8 cellular contexts compared by ENCODE assay signal in the genomic region with DNA sequence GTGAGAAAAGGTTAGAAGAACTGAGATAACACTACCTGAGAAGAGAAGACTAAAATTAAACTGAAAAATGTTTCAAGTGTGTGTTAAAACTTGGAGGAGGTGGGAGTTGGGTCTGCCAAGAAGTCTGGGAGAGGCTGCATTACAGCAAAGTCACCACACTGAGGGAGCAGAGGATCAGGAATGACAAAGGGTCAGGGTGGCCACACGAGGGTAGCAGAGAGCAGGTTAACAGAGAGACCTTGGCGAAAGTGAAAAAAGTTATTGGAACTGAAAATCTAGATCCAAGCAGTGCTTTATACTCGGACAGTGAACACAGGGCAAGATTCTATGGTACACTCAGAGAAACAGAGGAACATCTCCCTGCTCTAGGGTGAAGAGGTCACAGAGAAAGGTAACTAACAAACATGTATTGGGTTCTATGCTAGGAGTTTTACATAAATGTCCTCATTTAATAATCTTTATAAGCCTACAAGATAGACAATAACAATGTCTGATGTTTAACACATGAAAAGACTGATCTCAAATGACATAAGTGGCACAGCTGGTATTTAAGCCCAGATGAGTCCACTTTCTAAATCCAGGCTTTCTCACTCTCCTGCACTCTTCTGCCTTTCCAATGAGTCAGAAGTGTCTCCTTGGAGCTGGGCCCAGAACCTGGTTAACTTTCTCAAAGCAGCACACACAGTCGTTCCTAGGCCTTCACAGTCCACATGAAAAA. TPM values are rescaled to one million over a fixed set of nuclear protein-coding genes. Genes with fewer than 3 reads are reported as not detected.
DNase-seq lines count a peak whose midpoint lies in the region; ATAC-seq and TF ChIP-seq lines count a peak whose summit lies in the region.

No MANE protein-coding gene starts in this region.

- H3K27ac Mint-ChIP-seq in CD8-positive, alpha-beta T cell = no peak overlapping the region
- no peak overlapping the region for H3K27ac Mint-ChIP-seq in activated CD4-positive, alpha-beta T cell treated with anti-CD3 and anti-CD28 coated beads, Interleukin-2, amount 10 ng/mL, durations not matched to agents 7 days and 5 days

- no peaks in the 10 kb centered on the region for H3K36me3 ChIP-seq in CD8-positive, alpha-beta T cell (ENCODE audit: insufficient read depth, low read length)

- peaks cover 2% of the 10 kb centered on the region for H3K4me1 Mint-ChIP-seq in CD8-positive, alpha-beta T cell (ENCODE audit: low read depth)
- H3K4me1 Mint-ChIP-seq in activated CD4-positive, alpha-beta T cell treated with anti-CD3 and anti-CD28 coated beads, Interleukin-2, amount 10 ng/mL, durations not matched to agents 7 days and 5 days = peaks cover 4% of the 10 kb centered on the region

- no peaks in the 10 kb centered on the region for H3K9me3 ChIP-seq in CD8-positive, alpha-beta T cell (ENCODE audit: low read length)

- H3K4me1 ChIP-seq in CD8-positive, alpha-beta T cell (ENCODE audit: insufficient read depth, low read length) = no peaks in the 10 kb centered on the region

- CTCF ChIA-PET in CD8-positive, alpha-beta T cell (lab: Charles Lee) = interaction anchor here (0.7 to 4.5 kb wide), 16 partner anchors 17 to 917 kb away, joined by 3 to 30 read pairs (median 4); no protein-coding TSS in a partner anchor
- CTCF ChIA-PET in activated CD4-positive, alpha-beta T cell treated with anti-CD3 and anti-CD28 coated beads, Interleukin-2, amount 10 ng/mL, durations not matched to agents 7 days and 5 days (lab: Charles Lee) = interaction anchor here (0.7 kb wide), 1 partner anchor 992 kb away, joined by 3 read pairs; no protein-coding TSS in a partner anchor

- no peaks in the 10 kb centered on the region for H3K9me3 Mint-ChIP-seq in CD8-positive, alpha-beta T cell
- H3K9me3 Mint-ChIP-seq in activated CD4-positive, alpha-beta T cell treated with anti-CD3 and anti-CD28 coated beads, Interleukin-2, amount 10 ng/mL, durations not matched to agents 7 days and 5 days = no peaks in the 10 kb centered on the region

- peaks cover 4% of the 10 kb centered on the region for H3K27me3 ChIP-seq in CD8-positive, alpha-beta T cell (ENCODE audit: insufficient read depth, low read length)

- H3K36me3 Mint-ChIP-seq in CD8-positive, alpha-beta T cell = no peaks in the 10 kb centered on the region
- H3K36me3 Mint-ChIP-seq in activated CD4-positive, alpha-beta T cell treated with anti-CD3 and anti-CD28 coated beads, Interleukin-2, amount 10 ng/mL, durations not matched to agents 7 days and 5 days (ENCODE audit: low read depth) = no peaks in the 10 kb centered on the region

- TF ChIP-seq CTCF in CD8-positive, alpha-beta T cell (IDR thresholded peaks at IDR 0.05) = peak; percentile 79

- no peak overlapping the region for H3K4me3 ChIP-seq in CD8-positive, alpha-beta T cell (ENCODE audit: low read depth, low read length)

- ATAC-seq in CD8-positive, alpha-beta T cell = peak; percentile 75
- ATAC-seq in GM19324 (IDR thresholded peaks at IDR 0.05; ENCODE audit: low FRiP score, unreplicated experiment) = peak; percentile 90
- peak; percentile 95 for ATAC-seq in HG03432 (IDR thresholded peaks at IDR 0.05; ENCODE audit: unreplicated experiment)

- no peak overlapping the region for H3K27ac ChIP-seq in CD8-positive, alpha-beta T cell (ENCODE audit: low read depth, low read length)

- DNase-seq in CD8-positive, alpha-beta T cell = peak; percentile 28 to 73 (median 52)
- DNase-seq in NCI-H526 (lab: John Stamatoyannopoulos, UW) = peak; percentile 76 to 92
- DNase-seq in activated CD4-positive, alpha-beta T cell treated with anti-CD3 and anti-CD28 coated beads, Interleukin-2, amount 10 ng/mL, durations not matched to agents 7 days and 5 days = peak; percentile 62
- peak; percentile 53 to 78 for DNase-seq in dermis microvascular lymphatic vessel endothelial cell (ENCODE audit: low read depth in 2 of 2)
- DNase-seq in medulla oblongata (ENCODE audit: extremely low spot score) = peak; percentile 94
- peak; percentile 31 for DNase-seq in stimulated activated CD8-positive, alpha-beta memory T cell treated with anti-CD3 and anti-CD28 coated beads, Interleukin-12 subunit alpha, Interleukin-12 subunit beta, amount 100 ng/mL, for 24 hours (ENCODE audit: extremely low read depth)

- POLR2A ChIA-PET in CD8-positive, alpha-beta T cell (lab: Charles Lee) = no interaction called here
- POLR2A ChIA-PET in activated CD4-positive, alpha-beta T cell treated with anti-CD3 and anti-CD28 coated beads, Interleukin-2, amount 10 ng/mL, durations not matched to agents 7 days and 5 days (lab: Charles Lee) = no interaction called here

- peaks cover 47% of the 10 kb centered on the region for H3K27me3 Mint-ChIP-seq in CD8-positive, alpha-beta T cell (ENCODE audit: low read depth)
- H3K27me3 Mint-ChIP-seq in activated CD4-positive, alpha-beta T cell treated with anti-CD3 and anti-CD28 coated beads, Interleukin-2, amount 10 ng/mL, durations not matched to agents 7 days and 5 days = peaks cover 53% of the 10 kb centered on the region

- no peak overlapping the region for H3K4me3 Mint-ChIP-seq in CD8-positive, alpha-beta T cell
- H3K4me3 Mint-ChIP-seq in activated CD4-positive, alpha-beta T cell treated with anti-CD3 and anti-CD28 coated beads, Interleukin-2, amount 10 ng/mL, durations not matched to agents 7 days and 5 days = no peak overlapping the region

- intact Hi-C loops in CD8-positive, alpha-beta T cell (cut with DNase I, micrococcal nuclease) = loop anchor here (1.0 to 10.0 kb wide), 7 partner anchors 50 to 924 kb away; a partner anchor contains a TSS

RNA-seq across cellular contexts. Expression of a gene that starts 10.3 kb away (rescaled TPM):
- total RNA-seq in CD8-positive, alpha-beta T cell = not detected
- total RNA-seq in activated CD4-positive, alpha-beta T cell treated with anti-CD3 and anti-CD28 coated beads, Interleukin-2, amount 10 ng/mL, durations not matched to agents 7 days and 5 days = not detected
- total RNA-seq in dermis microvascular lymphatic vessel endothelial cell = not detected in 2 replicates

RNA-seq across cellular contexts. Expression of a gene that starts 43.5 kb away (rescaled TPM):
- total RNA-seq in CD8-positive, alpha-beta T cell = not detected
- total RNA-seq in activated CD4-positive, alpha-beta T cell treated with anti-CD3 and anti-CD28 coated beads, Interleukin-2, amount 10 ng/mL, durations not matched to agents 7 days and 5 days = not detected
- total RNA-seq in dermis microvascular lymphatic vessel endothelial cell = under 0.01 TPM in 1 of 2 replicates, not detected in the other

Comparison
In these comparisons a context has a peak if more than half of its experiments do, and no peak if none do; other contexts are left out.
1. DNase-seq: peak in every context shown above with its lines; median percentile 94 in medulla oblongata; 84 in NCI-H526; 66 in dermis microvascular lymphatic vessel endothelial cell; 62 in activated CD4-positive, alpha-beta T cell treated with anti-CD3 and anti-CD28 coated beads, Interleukin-2, amount 10 ng/mL, durations not matched to agents 7 days and 5 days; 52 in CD8-positive, alpha-beta T cell; 31 in stimulated activated CD8-positive, alpha-beta memory T cell treated with anti-CD3 and anti-CD28 coated beads, Interleukin-12 subunit alpha, Interleukin-12 subunit beta, amount 100 ng/mL, for 24 hours.